In genomic region chr11:33375236-33375635, GRCh38 we compare ENCODE assay signal across 11 cellular contexts. TPM values are rescaled to one million over a fixed set of nuclear protein-coding genes. Genes with fewer than 3 reads are reported as not detected.
DNase-seq lines count a peak whose midpoint lies in the region; ATAC-seq, FAIRE-seq and TF ChIP-seq lines count a peak whose summit lies in the region.
"Had no signal": no experiment of that assay in that cellular context is flagged by ENCODE, and none has a peak within 500 bp of the region (broad histone marks: within the 10 kb centered on the region; RNA-seq: fewer than 3 reads in every experiment).

No MANE protein-coding gene starts in this region.

- H3K27ac ChIP-seq in HUES48 (ENCODE audit: low read depth, low read length) = no peak overlapping the region

- no peaks in the 10 kb centered on the region for H3K36me3 Mint-ChIP-seq in mesothelial cell of epicardium

- H3K27me3 ChIP-seq in HUES48 (ENCODE audit: control insufficient read depth, insufficient read depth, low read length) (peaks cover 40% of the 10 kb centered on the region), bronchial epithelial cell (ENCODE audit: control insufficient read depth, insufficient read depth, low read length) (no peaks in the 10 kb centered on the region)

- H3K4me3 ChIP-seq in AG09309 (ENCODE audit: control insufficient read depth, low read depth, low read length) = peak overlapping the region; percentile 65
- H3K4me3 ChIP-seq in HUES48 (ENCODE audit: low read depth, low read length) = peak overlapping the region; percentile 78
- peak overlapping the region; percentile 41 for H3K4me3 ChIP-seq in bronchial epithelial cell (ENCODE audit: low read depth, low read length)

- H3K4me1 Mint-ChIP-seq in mesothelial cell of epicardium = peaks cover 5% of the 10 kb centered on the region

- no peak for FAIRE-seq in bronchial epithelial cell (lab: Jason Lieb, UNC)
- FAIRE-seq: small intestine had no signal

- no peaks in the 10 kb centered on the region for H3K9me3 Mint-ChIP-seq in mesothelial cell of epicardium

- ATAC-seq in GM21515 (IDR thresholded peaks at IDR 0.05; ENCODE audit: unreplicated experiment) = no peak
- no peak for ATAC-seq in GM18909 (IDR thresholded peaks at IDR 0.05; ENCODE audit: poor library complexity, unreplicated experiment)
- ATAC-seq in left colon = no peak

- intact Hi-C loops in left colon (cut with DNase I, micrococcal nuclease) = no loop called here

- peak overlapping the region; percentile 69 for H3K4me3 Mint-ChIP-seq in mesothelial cell of epicardium

- no peaks in the 10 kb centered on the region for H3K9me3 ChIP-seq in HUES48 (ENCODE audit: control insufficient read depth, insufficient read depth, low read length)

- TF ChIP-seq CTCF in AG09309 (IDR thresholded peaks at IDR 0.05; ENCODE audit: control insufficient read depth, insufficient read depth, low read depth, low read length, missing control alignments) (no peak), bronchial epithelial cell (IDR thresholded peaks at IDR 0.05; ENCODE audit: insufficient read depth, low read length, severe bottlenecking) (no peak), mesothelial cell of epicardium (IDR thresholded peaks at IDR 0.05; ENCODE audit: unreplicated experiment) (no peak)

- H3K27me3 Mint-ChIP-seq in mesothelial cell of epicardium (ENCODE audit: low read depth) = peaks cover 38% of the 10 kb centered on the region

- no peaks in the 10 kb centered on the region for H3K36me3 ChIP-seq in HUES48 (ENCODE audit: control insufficient read depth, insufficient read depth, low read length)
- no peaks in the 10 kb centered on the region for H3K36me3 ChIP-seq in bronchial epithelial cell (ENCODE audit: control insufficient read depth, insufficient read depth, low read length)

- no peak overlapping the region for H3K9ac ChIP-seq in HUES48 (ENCODE audit: low read depth, low read length)

- DNase-seq in AG09309 (ENCODE audit: low read depth) = no peak
- no peak for DNase-seq in bronchial epithelial cell (ENCODE audit: low read depth)
- DNase-seq in mesothelial cell of epicardium (ENCODE audit: low spot score in 2 of 2, unreplicated experiment in 2 of 2) = no peak
- DNase-seq in cerebellar cortex (ENCODE audit: low spot score) = no peak
- DNase-seq in left colon = no peak
- DNase-seq: activated naive CD4-positive, alpha-beta T cell treated with anti-CD3 and anti-CD28 coated beads, Interleukin-2, amount 50 U/mL, for 16 hours; small intestine; T-helper 1 cell had no signal

- no peak overlapping the region for H3K27ac Mint-ChIP-seq in mesothelial cell of epicardium

- H3K4me1 ChIP-seq in HUES48 (ENCODE audit: control insufficient read depth, insufficient read depth, low read length) = peaks cover 7% of the 10 kb centered on the region

RNA-seq across cellular contexts. Expression of gene KIAA1549L, which starts 0.7 kb away (rescaled TPM):
- 0.26 TPM in 2 replicates for total RNA-seq in bronchial epithelial cell
- 1.7 to 1.9 TPM (median 1.7 TPM) in 3 replicates for total RNA-seq in mesothelial cell of epicardium
- under 1 TPM in 1 of 2 donors, not detected in 1; 0.39 TPM for total RNA-seq in left colon
